Comparison of ENCODE assay signal across 10 cellular contexts in the genomic region with DNA sequence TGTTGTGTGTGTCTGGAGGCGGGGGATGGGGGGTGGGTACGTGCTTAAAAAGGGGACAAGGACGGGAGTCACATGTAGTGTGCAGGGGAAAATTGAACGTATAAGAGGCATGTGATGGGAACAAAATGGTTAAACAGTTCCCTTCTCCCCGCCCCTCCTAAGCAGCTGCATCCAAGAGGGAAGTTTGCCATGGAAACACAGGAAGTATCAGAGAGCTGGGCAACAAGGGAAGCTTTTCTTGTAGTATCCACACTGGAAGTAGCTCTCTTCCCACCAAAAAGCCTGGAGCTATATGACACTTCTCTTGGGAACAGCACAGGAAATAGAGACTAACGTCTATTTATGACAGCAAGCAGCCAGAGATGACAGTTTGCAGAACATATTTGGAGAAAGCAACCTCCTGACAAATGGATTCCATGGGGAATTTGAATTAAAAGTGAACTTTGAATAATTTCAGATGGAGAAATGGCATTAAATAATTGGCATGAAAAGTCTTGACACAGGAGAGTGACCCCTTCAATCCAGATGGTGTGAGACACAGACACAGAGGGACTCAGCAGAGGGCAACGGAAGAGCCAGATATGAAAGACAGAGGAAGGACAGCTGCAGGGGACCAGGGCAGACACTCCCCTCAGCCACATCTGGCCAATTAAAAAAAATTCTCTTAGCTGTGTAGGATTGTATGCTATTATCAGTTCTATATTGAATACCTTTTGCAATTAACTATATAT.
DNase-seq lines count a peak whose midpoint lies in the region; ATAC-seq and TF ChIP-seq lines count a peak whose summit lies in the region.
"Had no signal": no experiment of that assay in that cellular context is flagged by ENCODE, and none has a peak within 500 bp of the region (broad histone marks: within the 10 kb centered on the region; RNA-seq: fewer than 3 reads in every experiment).

No MANE protein-coding gene starts in this region.

- no peak for TF ChIP-seq POLR2A in thyroid gland (IDR thresholded peaks at IDR 0.05)

- H3K36me3 ChIP-seq in skeletal muscle satellite cell (ENCODE audit: insufficient read depth, low read length) = no peaks in the 10 kb centered on the region
- no peaks in the 10 kb centered on the region for H3K36me3 ChIP-seq in thyroid gland
- H3K36me3 ChIP-seq: esophagus squamous epithelium, neutrophil had no signal

- WGBS in thyroid gland, 2 donors = 45 to 71% methylated on average over 7 of the region's 7 CpGs

- H3K27me3 ChIP-seq in skeletal muscle satellite cell (ENCODE audit: control insufficient read depth, insufficient read depth, low read length) (no peaks in the 10 kb centered on the region), thyroid gland (no peaks in the 10 kb centered on the region)
- H3K27me3 ChIP-seq: esophagus squamous epithelium, neutrophil had no signal

- no peak overlapping the region for H3K27ac ChIP-seq in thyroid gland
- H3K27ac ChIP-seq: neutrophil had no signal

- no peak for ATAC-seq in HG02642 (IDR thresholded peaks at IDR 0.05; ENCODE audit: poor library complexity, unreplicated experiment)

- intact Hi-C loops in thyroid gland (cut with DNase I) = no loop called here

- H3K9ac ChIP-seq in skeletal muscle satellite cell (ENCODE audit: low read depth, low read length) = peak overlapping the region; percentile 59

- H3K4me3 ChIP-seq in skeletal muscle satellite cell (ENCODE audit: low read length) (peak overlapping the region; percentile 17), thyroid gland (replicated peaks in 1 of 3) (no peak overlapping the region)
- H3K4me3 ChIP-seq: esophagus squamous epithelium had no signal

- TF ChIP-seq CTCF in GM20000 (IDR thresholded peaks at IDR 0.05; ENCODE audit: extremely low read depth, missing control alignments) (no peak), thyroid gland (IDR thresholded peaks at IDR 0.05) (no peak)

- H3K9me3 ChIP-seq in skeletal muscle satellite cell (replicated peaks; ENCODE audit: low read length) (no peaks in the 10 kb centered on the region), thyroid gland (no peaks in the 10 kb centered on the region)
- H3K9me3 ChIP-seq: esophagus squamous epithelium, neutrophil had no signal

- H3K4me2 ChIP-seq in skeletal muscle satellite cell (ENCODE audit: low read length) = peak overlapping the region; percentile 56

- DNase-seq in M059J (ENCODE audit: low read depth) = peak; percentile 87
- DNase-seq in astrocyte of the hippocampus (ENCODE audit: low read depth, low spot score) = peak; percentile 39
- peak; percentile 16 for DNase-seq in hepatic stellate cell (ENCODE audit: low spot score)
- DNase-seq in GM20000 (ENCODE audit: low spot score) = no peak
- no peak for DNase-seq in thyroid gland
- DNase-seq: esophagus squamous epithelium, NCI-H1105 treated with DMSO at 0.1 percent for 48 hours had no signal

- H3K4me1 ChIP-seq in skeletal muscle satellite cell (ENCODE audit: control insufficient read depth, insufficient read depth, low read length) = peaks cover 16% of the 10 kb centered on the region
- H3K4me1 ChIP-seq in thyroid gland = peaks cover 0 to 16% of the 10 kb centered on the region in 2 donors

Comparison
In these comparisons a context has a peak if more than half of its experiments do, and no peak if none do; other contexts are left out.
1. DNase-seq: peak in M059J (single experiment), astrocyte of the hippocampus (single experiment) and hepatic stellate cell (single experiment); none in GM20000 (single experiment) and thyroid gland (0 of 2).